In genomic region chr11:96219981-96220623, GRCh38 we compare ENCODE assay signal across 8 cellular contexts.
DNase-seq lines count a peak whose midpoint lies in the region; ATAC-seq, FAIRE-seq and TF ChIP-seq lines count a peak whose summit lies in the region.

No MANE protein-coding gene starts in this region.

- peak overlapping the region; percentile 27 for H3K27ac ChIP-seq in CD4-positive, alpha-beta T cell (ENCODE audit: low read depth, low read length)
- H3K27ac ChIP-seq in naive thymus-derived CD4-positive, alpha-beta T cell (ENCODE audit: low read depth, low read length) = peak overlapping the region; percentile 75

- peaks cover 11% of the 10 kb centered on the region for H3K36me3 Mint-ChIP-seq in CD4-positive, alpha-beta T cell (ENCODE audit: low read depth)
- peaks cover 0 to 28% (median 21%) of the 10 kb centered on the region in 5 donors for H3K36me3 Mint-ChIP-seq in naive thymus-derived CD4-positive, alpha-beta T cell

- POLR2A ChIA-PET in CD4-positive, alpha-beta T cell (lab: Charles Lee) = interaction anchor here (0.7 to 3.5 kb wide), 5 partner anchors 14 to 122 kb away, joined by 3 to 22 read pairs (median 13); partner anchors contain the start of gene MAML2
- POLR2A ChIA-PET in naive thymus-derived CD4-positive, alpha-beta T cell (lab: Charles Lee) = interaction anchor here (1.4 to 2.2 kb wide), 3 partner anchors 18 to 47 kb away, joined by 3 to 11 read pairs (median 4); no protein-coding TSS in a partner anchor

- CTCF ChIA-PET in CD4-positive, alpha-beta T cell (lab: Charles Lee) = interaction anchor here (0.5 to 1.6 kb wide), 4 partner anchors 15 to 164 kb away, joined by 3 to 5 read pairs (median 4); partner anchors contain the start of gene MAML2
- CTCF ChIA-PET in naive thymus-derived CD4-positive, alpha-beta T cell (lab: Charles Lee) = interaction anchor here (1.3 to 2.5 kb wide), 2 partner anchors 123 kb away, joined by 5 to 9 read pairs; partner anchors contain the start of gene MAML2

- H3K9me3 Mint-ChIP-seq in CD4-positive, alpha-beta T cell = no peaks in the 10 kb centered on the region
- H3K9me3 Mint-ChIP-seq in naive thymus-derived CD4-positive, alpha-beta T cell = peaks cover 0 to 4% (median 0%) of the 10 kb centered on the region in 11 donors

- DNase-seq in CD4-positive, alpha-beta T cell = no peak
- DNase-seq in M059J (ENCODE audit: low read depth) = peak; percentile 51
- DNase-seq in bronchial epithelial cell (ENCODE audit: low read depth) = peak; percentile 77
- DNase-seq in naive thymus-derived CD4-positive, alpha-beta T cell = peak in 1 of 9 donors; percentile 19
- DNase-seq in NCI-H2227 treated with DMSO at 0.1 percent for 48 hours (lab: John Stamatoyannopoulos, UW) = no peak
- DNase-seq in DMS53 (lab: John Stamatoyannopoulos, UW) = no peak
- no peak for DNase-seq in COR-L47 (lab: John Stamatoyannopoulos, UW)
- no peak for DNase-seq in stimulated activated naive CD4-positive, alpha-beta T cell (lab: John Stamatoyannopoulos, UW)

- H3K27me3 ChIP-seq in CD4-positive, alpha-beta T cell (ENCODE audit: control insufficient read depth, insufficient read depth, low read length) = no peaks in the 10 kb centered on the region
- no peaks in the 10 kb centered on the region for H3K27me3 ChIP-seq in bronchial epithelial cell (ENCODE audit: control insufficient read depth, insufficient read depth, low read length)
- no peaks in the 10 kb centered on the region for H3K27me3 ChIP-seq in naive thymus-derived CD4-positive, alpha-beta T cell (ENCODE audit: control insufficient read depth in 2 of 2, insufficient read depth in 2 of 2, low read length in 2 of 2)

- H3K36me3 ChIP-seq in bronchial epithelial cell (ENCODE audit: control insufficient read depth, insufficient read depth, low read length) = no peaks in the 10 kb centered on the region
- no peaks in the 10 kb centered on the region for H3K36me3 ChIP-seq in naive thymus-derived CD4-positive, alpha-beta T cell (ENCODE audit: control insufficient read depth in 2 of 3, insufficient read depth in 3 of 3, low read length in 3 of 3)

- FAIRE-seq in bronchial epithelial cell (lab: Jason Lieb, UNC) = no peak

- intact Hi-C loops in CD4-positive, alpha-beta T cell (cut with DNase I, micrococcal nuclease) = loop anchor here (2.0 to 5.0 kb wide), 2 partner anchors 17 to 37 kb away; no protein-coding TSS in a partner anchor
- intact Hi-C loops in naive thymus-derived CD4-positive, alpha-beta T cell (cut with micrococcal nuclease) = loop anchor here (1.0 to 5.0 kb wide), 4 partner anchors 9 to 208 kb away; no protein-coding TSS in a partner anchor

- H3K4me1 Mint-ChIP-seq in CD4-positive, alpha-beta T cell (ENCODE audit: low read depth) = peaks cover 92% of the 10 kb centered on the region
- peaks cover 48 to 97% (median 86%) of the 10 kb centered on the region in 7 donors for H3K4me1 Mint-ChIP-seq in naive thymus-derived CD4-positive, alpha-beta T cell

- no peak overlapping the region for H3K4me3 ChIP-seq in bronchial epithelial cell (ENCODE audit: low read depth, low read length)
- peak overlapping the region; percentile 5 for H3K4me3 ChIP-seq in naive thymus-derived CD4-positive, alpha-beta T cell (ENCODE audit: low read length)

- peaks cover 64 to 84% of the 10 kb centered on the region in 2 donors for H3K4me1 ChIP-seq in naive thymus-derived CD4-positive, alpha-beta T cell (ENCODE audit: control insufficient read depth in 2 of 2, insufficient read depth in 2 of 2, low read length in 2 of 2)

- peak; percentile 21 for ATAC-seq in CD4-positive, alpha-beta T cell (ENCODE audit: poor library complexity)
- ATAC-seq in naive thymus-derived CD4-positive, alpha-beta T cell = peak; percentile 36

- H3K27me3 Mint-ChIP-seq in CD4-positive, alpha-beta T cell = no peaks in the 10 kb centered on the region
- H3K27me3 Mint-ChIP-seq in naive thymus-derived CD4-positive, alpha-beta T cell = no peaks in the 10 kb centered on the region

- H3K27ac Mint-ChIP-seq in CD4-positive, alpha-beta T cell = peak overlapping the region; percentile 84
- H3K27ac Mint-ChIP-seq in naive thymus-derived CD4-positive, alpha-beta T cell = peak overlapping the region; percentile 16 to 99 (median 97)

- TF ChIP-seq CTCF in CD4-positive, alpha-beta T cell (IDR thresholded peaks at IDR 0.05) = no peak
- no peak for TF ChIP-seq CTCF in bronchial epithelial cell (IDR thresholded peaks at IDR 0.05; ENCODE audit: insufficient read depth, low read length, severe bottlenecking)

- H3K4me3 Mint-ChIP-seq in CD4-positive, alpha-beta T cell = peak overlapping the region; percentile 12
- peak overlapping the region; percentile 30 to 84 (median 65) for H3K4me3 Mint-ChIP-seq in naive thymus-derived CD4-positive, alpha-beta T cell

- no peaks in the 10 kb centered on the region for H3K9me3 ChIP-seq in CD4-positive, alpha-beta T cell (ENCODE audit: control insufficient read depth, low read length)
- H3K9me3 ChIP-seq in naive thymus-derived CD4-positive, alpha-beta T cell (ENCODE audit: control insufficient read depth in 2 of 3, low read length in 3 of 3) = no peaks in the 10 kb centered on the region

Comparison
In these comparisons a context has a peak if more than half of its experiments do, and no peak if none do; other contexts are left out.
1. DNase-seq: peak in M059J (single experiment) and bronchial epithelial cell (single experiment); none in CD4-positive, alpha-beta T cell (0 of 10), NCI-H2227 treated with DMSO at 0.1 percent for 48 hours (single experiment), DMS53 (single experiment), COR-L47 (single experiment) and stimulated activated naive CD4-positive, alpha-beta T cell (0 of 6).